Comparison of ENCODE assay signal across 9 cellular contexts in genomic region chr22:30922151-30922611, GRCh38. TPM values are rescaled to one million over a fixed set of nuclear protein-coding genes. Genes with fewer than 3 reads are reported as not detected.
A peak's percentile ranks its signal among the peaks of the same experiment; 100 is the strongest.
DNase-seq lines count a peak whose midpoint lies in the region; ATAC-seq and TF ChIP-seq lines count a peak whose summit lies in the region.
"Had no signal": no experiment of that assay in that cellular context is flagged by ENCODE, and none has a peak within 500 bp of the region (broad histone marks: within the 10 kb centered on the region; RNA-seq: fewer than 3 reads in every experiment).

No MANE protein-coding gene starts in this region.

- H3K36me3 ChIP-seq in fibroblast of lung (ENCODE audit: control insufficient read depth, insufficient read depth, low read length) (peaks cover 7% of the 10 kb centered on the region), thyroid gland (peaks cover under 1 to 13% of the 10 kb centered on the region in 2 donors), mesendoderm (ENCODE audit: control insufficient read depth, insufficient read depth, low read length) (peaks cover 7% of the 10 kb centered on the region)

- no peak overlapping the region for H2BK120ac ChIP-seq in mesendoderm (ENCODE audit: low read depth, low read length)

- H2AFZ ChIP-seq in fibroblast of lung (ENCODE audit: low read length) = peak overlapping the region; percentile 33

- no TSS peak for BruUV-seq in Calu3 (replicated peaks; lab: Mats Ljungman, UMichigan)

- H4K5ac ChIP-seq in mesendoderm (ENCODE audit: low read length) = no peak overlapping the region

- H3K27me3 Mint-ChIP-seq in Calu3 (ENCODE audit: unreplicated experiment) = no peaks in the 10 kb centered on the region

- H3K4me1 ChIP-seq in fibroblast of lung (ENCODE audit: control insufficient read depth, extremely low read depth, insufficient read depth, low read length) (no peaks in the 10 kb centered on the region), thyroid gland (no peaks in the 10 kb centered on the region), mesendoderm (ENCODE audit: control insufficient read depth, low read depth, low read length) (no peaks in the 10 kb centered on the region)

- no peak overlapping the region for H3K4ac ChIP-seq in mesendoderm (ENCODE audit: low read depth, low read length)

- 31 to 57% methylated on average over 27 to 34 of the region's 34 CpGs for WGBS in thyroid gland, 2 donors
- no CpG with 5 or more reads among the region's 34 CpGs for WGBS in mesendoderm (ENCODE audit: extremely low coverage, insufficient coverage, low lambda C conversion rate)

- ATAC-seq in GM21717 (IDR thresholded peaks at IDR 0.05; ENCODE audit: unreplicated experiment) = no peak

- no peaks in the 10 kb centered on the region for H3K9me3 ChIP-seq in fibroblast of lung (ENCODE audit: control insufficient read depth, insufficient read depth, low read depth, low read length)
- H3K9me3 ChIP-seq in thyroid gland = no peaks in the 10 kb centered on the region

- H3K27ac ChIP-seq in fibroblast of lung (ENCODE audit: insufficient read depth, low read length) = no peak overlapping the region
- H3K27ac ChIP-seq in thyroid gland = no peak overlapping the region
- H3K27ac ChIP-seq in mesendoderm (ENCODE audit: low read depth, low read length) = no peak overlapping the region

- H4K20me1 ChIP-seq in fibroblast of lung (ENCODE audit: control insufficient read depth, extremely low read depth, insufficient read depth, low read length) = no peaks in the 10 kb centered on the region

- no peaks in the 10 kb centered on the region for H3K79me2 ChIP-seq in fibroblast of lung (ENCODE audit: control insufficient read depth, insufficient read depth, low read length)
- no peaks in the 10 kb centered on the region for H3K79me2 ChIP-seq in mesendoderm (ENCODE audit: control insufficient read depth, insufficient read depth, low read length)

- CTCF ChIA-PET in Calu3 (lab: Charles Lee) = interaction anchor here (1.0 to 4.1 kb wide), 3 partner anchors 159 to 226 kb away, joined by 3 to 21 read pairs (median 6); no protein-coding TSS in a partner anchor

- H3K27me3 ChIP-seq in fibroblast of lung (ENCODE audit: control insufficient read depth, insufficient read depth, low read length) (no peaks in the 10 kb centered on the region), thyroid gland (no peaks in the 10 kb centered on the region), mesendoderm (ENCODE audit: insufficient read depth, low read length, poor library complexity) (no peaks in the 10 kb centered on the region)

- no peak overlapping the region for H3K56ac ChIP-seq in mesendoderm (ENCODE audit: low read length)

- no peaks in the 10 kb centered on the region for H3K79me1 ChIP-seq in mesendoderm (ENCODE audit: low read length)

- H3K9ac ChIP-seq in fibroblast of lung (ENCODE audit: insufficient read depth, low read length) (no peak overlapping the region), mesendoderm (ENCODE audit: low read length) (no peak overlapping the region)

- H2BK5ac ChIP-seq in mesendoderm (ENCODE audit: low read length) = no peak overlapping the region

- H4K8ac ChIP-seq in mesendoderm (ENCODE audit: low read depth, low read length) = no peak overlapping the region

- peaks cover 22% of the 10 kb centered on the region for H3K36me3 Mint-ChIP-seq in Calu3 (ENCODE audit: insufficient read depth, unreplicated experiment)

- H3K4me2 ChIP-seq in fibroblast of lung (ENCODE audit: extremely low read depth, insufficient read depth, low read length) (peak overlapping the region; percentile 75), mesendoderm (ENCODE audit: low read length) (no peak overlapping the region)

- H3K27ac Mint-ChIP-seq in Calu3 (ENCODE audit: unreplicated experiment) = no peak overlapping the region

- no peak overlapping the region for H3K18ac ChIP-seq in mesendoderm (ENCODE audit: low read length)

- no peak overlapping the region for H3K23ac ChIP-seq in mesendoderm (ENCODE audit: low read length)

- no peak overlapping the region for H2AK5ac ChIP-seq in mesendoderm (ENCODE audit: low read length)

- TF ChIP-seq CTCF in Calu3 (IDR thresholded peaks at IDR 0.05; ENCODE audit: unreplicated experiment) (no peak), fibroblast of lung (conservative IDR thresholded peaks at IDR 0.05 in 1 of 2, IDR thresholded peaks at IDR 0.05 in 1 of 2; ENCODE audit: low read depth in 1 of 2, low read length in 2 of 2) (no peak), thyroid gland (IDR thresholded peaks at IDR 0.05) (no peak)

- DNase-seq in Calu3 = peak; percentile 7
- peak; percentile 68 for DNase-seq in NCI-H1105 treated with DMSO at 0.1 percent for 48 hours (lab: John Stamatoyannopoulos, UW)
- peak; percentile 79 for DNase-seq in activated T-cell treated with anti-CD3 and anti-CD28 coated beads for 4 hours
- peak; percentile 25 to 69 for DNase-seq in fibroblast of lung (ENCODE audit: low read depth in 2 of 2)
- peak; percentile 93 for DNase-seq in posterior vena cava (ENCODE audit: low spot score)
- peak; percentile 47 to 68 for DNase-seq in thyroid gland
- no peak for DNase-seq in mesendoderm

- H2BK15ac ChIP-seq in mesendoderm (replicated peaks; ENCODE audit: low read depth) = no peak overlapping the region

- peak overlapping the region; percentile 43 for H3K4me3 Mint-ChIP-seq in Calu3 (ENCODE audit: low read depth, unreplicated experiment)
- H3K4me3 Mint-ChIP-seq: neural crest cell had no signal

- no peaks in the 10 kb centered on the region for H3K9me3 Mint-ChIP-seq in Calu3 (ENCODE audit: low read depth, unreplicated experiment)
- H3K9me3 Mint-ChIP-seq: neural crest cell had no signal

- intact Hi-C loops in Calu3 (cut with micrococcal nuclease; ENCODE audit: unreplicated experiment) (no loop called here), posterior vena cava (cut with DNase I) (loop anchor here in 1 of 2 donors (10.0 kb wide), 2 partner anchors 157 to 1843 kb away; no protein-coding TSS in a partner anchor), thyroid gland (cut with DNase I) (no loop called here)

- H3K4me3 ChIP-seq in fibroblast of lung (replicated peaks in 1 of 4; ENCODE audit: control extremely low read depth in 1 of 4, insufficient read depth in 1 of 4, low read depth in 3 of 4, low read length in 4 of 4) (peak overlapping the region in 3 of 4 experiments; percentile 29 to 59 (median 52)), thyroid gland (replicated peaks in 1 of 3) (peak overlapping the region in 1 of 3 donors; percentile 3), mesendoderm (ENCODE audit: low read length) (no peak overlapping the region)

- H3K4me1 Mint-ChIP-seq in Calu3 (ENCODE audit: low read depth, unreplicated experiment) = no peaks in the 10 kb centered on the region

- TF ChIP-seq POLR2A in thyroid gland (IDR thresholded peaks at IDR 0.05) = no peak

RNA-seq across cellular contexts. Expression of gene MORC2, which starts 46.4 kb away (rescaled TPM):
- 37.0 and 38.8 TPM in 2 replicates for total RNA-seq in Calu3 (2022)
- 16.7 and 23.1 TPM in 2 replicates for total RNA-seq in fibroblast of lung
- polyA plus RNA-seq in fibroblast of lung = 10.1 and 11.4 TPM in 2 replicates
- 23.3 and 28.6 TPM in 2 replicates for polyA plus RNA-seq in fibroblast of lung (2012)
- polyA minus RNA-seq in fibroblast of lung (ENCODE audit: low replicate concordance) = 29.9 and 32.8 TPM in 2 replicates
- 10 to 100 TPM; 23.8 to 27.5 TPM for total RNA-seq in posterior vena cava
- total RNA-seq in thyroid gland = 10 to 100 TPM; 14.9 to 32.8 (median 24.6) TPM
- polyA plus RNA-seq in mesendoderm (2013, experiment 1 of 2) = 48.8 TPM
- polyA plus RNA-seq in mesendoderm (2013, experiment 2 of 2) = 45.1 TPM

RNA-seq across cellular contexts. Expression of gene TUG1, which starts 46.9 kb away (rescaled TPM):
- total RNA-seq in Calu3 (2022) (122 and 125 TPM in 2 replicates), fibroblast of lung (36.5 and 39.5 TPM in 2 replicates), posterior vena cava (10 to 100 TPM; 61.7 to 65.8 TPM), thyroid gland (100 to 1,000 TPM in 1 of 4 donors, 10 to 100 TPM in 3; 81.6 to 127 (median 92.9) TPM)
- 83.2 and 114 TPM in 2 replicates for polyA plus RNA-seq in fibroblast of lung
- 35.6 and 52.4 TPM in 2 replicates for polyA plus RNA-seq in fibroblast of lung (2012)
- polyA minus RNA-seq in fibroblast of lung (ENCODE audit: low replicate concordance) = 32.6 and 49.3 TPM in 2 replicates
- 93.2 TPM for polyA plus RNA-seq in mesendoderm (2013, experiment 1 of 2)
- polyA plus RNA-seq in mesendoderm (2013, experiment 2 of 2) = 92.9 TPM
